Comparison of ENCODE assay signal across 8 cellular contexts in genomic region chr6:125791820-125792165, GRCh38. TPM values are rescaled to one million over a fixed set of nuclear protein-coding genes. Genes with fewer than 3 reads are reported as not detected.
DNase-seq lines count a peak whose midpoint lies in the region; ATAC-seq, FAIRE-seq and TF ChIP-seq lines count a peak whose summit lies in the region.

No MANE protein-coding gene starts in this region.

- H4K20me1 ChIP-seq in HepG2 (ENCODE audit: insufficient read depth, low read length), result no peaks in the 10 kb centered on the region

- H3K79me2 ChIP-seq in HepG2 (ENCODE audit: insufficient read depth, low read length), result peaks cover 28% of the 10 kb centered on the region

- peak overlapping the region; percentile 87 for H3K4me2 ChIP-seq in HepG2 (ENCODE audit: low read depth, low read length)

- BruUV-seq in HepG2 (replicated peaks; lab: Mats Ljungman, UMichigan), result no TSS peak

- H3K4me3 Mint-ChIP-seq in activated naive CD4-positive, alpha-beta T cell treated with anti-CD3 and anti-CD28 coated beads, Interleukin-2, amount 10 ng/mL, durations not matched to agents 7 days and 5 days, result peak overlapping the region; percentile 86

- no peak for DNase-seq in activated naive CD4-positive, alpha-beta T cell treated with anti-CD3 and anti-CD28 coated beads, Interleukin-2, amount 10 ng/mL, durations not matched to agents 7 days and 5 days
- no peak for DNase-seq in activated naive CD4-positive, alpha-beta T cell treated with Interleukin-2 at 50 U/mL for 16 hours
- DNase-seq in adrenal gland, result no peak
- no peak for DNase-seq in HepG2 (ENCODE audit: low spot score)
- DNase-seq in tibial nerve (ENCODE audit: low spot score in 2 of 2), result no peak
- no peak for DNase-seq in midbrain (lab: John Stamatoyannopoulos, UW)
- no peak for DNase-seq in NCI-H226

- POLR2A ChIA-PET in HepG2 (lab: Yijun Ruan, JAX), result interaction anchor here (2.2 to 4.0 kb wide), 5 partner anchors 11 to 491 kb away, joined by 8 to 107 read pairs (median 30); partner anchors contain the start of genes HDDC2, HINT3 and TRMT11

- TF ChIP-seq CTCF in adrenal gland (IDR thresholded peaks at IDR 0.05), result peak in 1 of 6 experiments; percentile 31
- no peak for TF ChIP-seq CTCF in HepG2 (CRISPR knock-in tag; IDR thresholded peaks at IDR 0.05)
- peak in 1 of 5 experiments; percentile 2 for TF ChIP-seq CTCF in tibial nerve (IDR thresholded peaks at IDR 0.05)

- TF ChIP-seq RAD21 in HepG2 (CRISPR knock-in tag; IDR thresholded peaks at IDR 0.05), result no peak

- FAIRE-seq in HepG2 (lab: Jason Lieb, UNC), result no peak

- no peaks in the 10 kb centered on the region for H3K9me3 Mint-ChIP-seq in activated naive CD4-positive, alpha-beta T cell treated with anti-CD3 and anti-CD28 coated beads, Interleukin-2, amount 10 ng/mL, durations not matched to agents 7 days and 5 days

- TF ChIP-seq POLR2A in adrenal gland (IDR thresholded peaks at IDR 0.05), result no peak
- TF ChIP-seq POLR2A in HepG2 (IDR thresholded peaks at IDR 0.05; ENCODE audit: insufficient read depth in 1 of 2, low read depth in 2 of 2, low read length in 2 of 2), result no peak
- TF ChIP-seq POLR2A in tibial nerve (IDR thresholded peaks at IDR 0.05), result no peak

- CTCF ChIA-PET in activated naive CD4-positive, alpha-beta T cell treated with anti-CD3 and anti-CD28 coated beads, Interleukin-2, amount 10 ng/mL, durations not matched to agents 7 days and 5 days (lab: Charles Lee), result interaction anchor here (0.6 to 7.0 kb wide), 24 partner anchors 10 to 640 kb away, joined by 3 to 140 read pairs (median 4); partner anchors contain the start of genes HINT3 and TRMT11
- CTCF ChIA-PET in HepG2 (lab: Yijun Ruan, JAX; ENCODE audit: low intra/inter-chr PET ratio, low total read pairs), result interaction anchor here (1.4 kb wide), 1 partner anchor 67 kb away, joined by 4 read pairs; no protein-coding TSS in a partner anchor

- peak overlapping the region; percentile 83; the same call in 1 of the 2 replicates for H3K9ac ChIP-seq in HepG2 (ENCODE audit: insufficient read depth, low read depth, low read length)

- H3K4me1 Mint-ChIP-seq in activated naive CD4-positive, alpha-beta T cell treated with anti-CD3 and anti-CD28 coated beads, Interleukin-2, amount 10 ng/mL, durations not matched to agents 7 days and 5 days, result peaks cover 53% of the 10 kb centered on the region

- H3K27me3 Mint-ChIP-seq in activated naive CD4-positive, alpha-beta T cell treated with anti-CD3 and anti-CD28 coated beads, Interleukin-2, amount 10 ng/mL, durations not matched to agents 7 days and 5 days, result no peaks in the 10 kb centered on the region

- peaks cover 19% of the 10 kb centered on the region for H3K36me3 Mint-ChIP-seq in activated naive CD4-positive, alpha-beta T cell treated with anti-CD3 and anti-CD28 coated beads, Interleukin-2, amount 10 ng/mL, durations not matched to agents 7 days and 5 days

- H3K36me3 ChIP-seq in adrenal gland (replicated peaks in 1 of 2) (no peaks in the 10 kb centered on the region), HepG2 (replicated peaks in 1 of 2; ENCODE audit: control insufficient read depth in 1 of 2, insufficient read depth in 2 of 2, low read length in 2 of 2) (no peaks in the 10 kb centered on the region), tibial nerve (peaks cover 0 to 2% (median 0%) of the 10 kb centered on the region in 3 donors)

- no peak overlapping the region for H2AFZ ChIP-seq in HepG2 (ENCODE audit: low read length)

- no peak for ATAC-seq in HepG2
- no peak for ATAC-seq in GM18517 (IDR thresholded peaks at IDR 0.05; ENCODE audit: unreplicated experiment)

- peaks cover 50 to 71% of the 10 kb centered on the region in 2 donors for H3K4me1 ChIP-seq in adrenal gland (replicated peaks in 1 of 2)
- H3K4me1 ChIP-seq in HepG2 (ENCODE audit: insufficient read depth, low read length), result peaks cover 47% of the 10 kb centered on the region
- peaks cover 0 to 67% (median 40%) of the 10 kb centered on the region in 4 donors for H3K4me1 ChIP-seq in tibial nerve

- H3K9me3 ChIP-seq in adrenal gland (replicated peaks in 1 of 3) (no peaks in the 10 kb centered on the region), HepG2 (ENCODE audit: low read length) (no peaks in the 10 kb centered on the region), tibial nerve (no peaks in the 10 kb centered on the region)

- H3K27ac Mint-ChIP-seq in activated naive CD4-positive, alpha-beta T cell treated with anti-CD3 and anti-CD28 coated beads, Interleukin-2, amount 10 ng/mL, durations not matched to agents 7 days and 5 days, result peak overlapping the region; percentile 88

- intact Hi-C loops in adrenal gland (cut with DNase I) (loop anchor here in 1 of 2 donors (5.0 kb wide), 1 partner anchor 61 kb away; no protein-coding TSS in a partner anchor), HepG2 (cut with micrococcal nuclease; ENCODE audit: unreplicated experiment) (loop anchor here (1.0 to 5.0 kb wide), 6 partner anchors 29 to 181 kb away; no protein-coding TSS in a partner anchor)

- H3K27me3 ChIP-seq in adrenal gland (no peaks in the 10 kb centered on the region), HepG2 (ENCODE audit: control insufficient read depth in 1 of 2, insufficient read depth in 2 of 2, low read length in 2 of 2) (no peaks in the 10 kb centered on the region; a peak in 2 of 5 replicates), tibial nerve (no peaks in the 10 kb centered on the region)

- TF ChIP-seq EP300 in HepG2 (IDR thresholded peaks at IDR 0.05; ENCODE audit: low read depth in 2 of 2, low read length in 2 of 2) (no peak), HepG2 (CRISPR knock-in tag; IDR thresholded peaks at IDR 0.05; ENCODE audit: borderline replicate concordance) (no peak), tibial nerve (IDR thresholded peaks at IDR 0.05) (no peak)

- peak overlapping the region; percentile 27 to 99 (median 95) for H3K27ac ChIP-seq in adrenal gland
- no peak overlapping the region for H3K27ac ChIP-seq in HepG2 (ENCODE audit: extremely low read length, insufficient read depth, low read length)
- peak overlapping the region; percentile 95 to 99 (median 97) for H3K27ac ChIP-seq in tibial nerve

- in situ Hi-C loops in HepG2 (cut with HindIII; ENCODE audit: extremely low pct_ligation_motif_present, low pct_unique_long_range_greater_than_20kb), result loop anchor here (5.0 kb wide), 1 partner anchor 161 kb away; no protein-coding TSS in a partner anchor

- H3K4me3 ChIP-seq in adrenal gland, result peak overlapping the region in 2 of 4 donors; percentile 94 to 96
- H3K4me3 ChIP-seq in HepG2 (replicated peaks in 1 of 3; ENCODE audit: insufficient read depth in 1 of 3, low read depth in 2 of 3, low read length in 3 of 3), result peak overlapping the region; percentile 90 to 97 (median 94)
- H3K4me3 ChIP-seq in tibial nerve, result peak overlapping the region; percentile 77 to 94 (median 88)

RNA-seq across cellular contexts. Expression of gene NCOA7, which starts 1.0 kb away (rescaled TPM):
- total RNA-seq in adrenal gland, result 100 to 1,000 TPM in 4 of 8 donors, 10 to 100 TPM in 4; 51.2 to 180 (median 95.1) TPM
- 10 to 100 TPM; 24.5 to 77.9 (median 53.0) TPM for polyA plus RNA-seq in adrenal gland
- total RNA-seq in HepG2 (2016; rRNA removed; fragmentation: Illumina TruSeq; extraction: Trizol), result 13.6 and 24.3 TPM in 2 replicates
- 2.1 and 2.2 TPM in 2 replicates for total RNA-seq in HepG2 (2016; cell fraction: cytosol; rRNA removed; fragmentation: Illumina TruSeq; extraction: Trizol; ENCODE audit: low read depth)
- total RNA-seq in HepG2 (2016; cell fraction: insoluble cytoplasmic fraction; rRNA removed; fragmentation: Illumina TruSeq; extraction: Trizol), result 14.1 and 25.5 TPM in 2 replicates
- total RNA-seq in HepG2 (2016; cell fraction: membrane; rRNA removed; fragmentation: Illumina TruSeq; extraction: Trizol), result 5.1 and 5.6 TPM in 2 replicates
- 15.2 and 17.1 TPM in 2 replicates for total RNA-seq in HepG2 (2016; cell fraction: nucleus; rRNA removed; fragmentation: Illumina TruSeq; extraction: Trizol)
- 18.7 and 20.8 TPM in 2 replicates for polyA plus RNA-seq in HepG2 (2011; rRNA removed)
- polyA plus RNA-seq in HepG2 (2011; cell fraction: cytosol; rRNA removed), result 14.9 and 15.1 TPM in 2 replicates
- polyA plus RNA-seq in HepG2 (2011; cell fraction: nucleus; rRNA removed), result 10.3 and 11.5 TPM in 2 replicates
- 12.9 and 15.2 TPM in 2 replicates for polyA plus RNA-seq in HepG2 (2012)
- 0.77 and 0.88 TPM in 2 replicates for polyA plus RNA-seq in HepG2 (2016; cell fraction: cytosol; fragmentation: Illumina TruSeq; extraction: Trizol; ENCODE audit: low read depth)
- polyA plus RNA-seq in HepG2 (2016; cell fraction: insoluble cytoplasmic fraction; fragmentation: Illumina TruSeq; extraction: Trizol; ENCODE audit: low read depth), result 18.7 and 19.3 TPM in 2 replicates
- polyA plus RNA-seq in HepG2 (2016; cell fraction: membrane; fragmentation: Illumina TruSeq; extraction: Trizol; ENCODE audit: low read depth), result 3.2 and 3.7 TPM in 2 replicates
- 21.0 and 23.4 TPM in 2 replicates for polyA plus RNA-seq in HepG2 (2016; cell fraction: nucleus; fragmentation: Illumina TruSeq; extraction: Trizol; ENCODE audit: insufficient read depth, low read depth)
- 42.4 and 115 TPM in 2 replicates for polyA minus RNA-seq in HepG2 (2011; rRNA and poly(A)+ RNA removed; ENCODE audit: low replicate concordance)
- polyA minus RNA-seq in HepG2 (2011; cell fraction: cytosol; rRNA and poly(A)+ RNA removed), result 19.9 and 21.1 TPM in 2 replicates
- polyA minus RNA-seq in HepG2 (2011; cell fraction: nucleus; rRNA and poly(A)+ RNA removed), result 29.4 and 39.5 TPM in 2 replicates
- 10 to 100 TPM; 38.7 to 86.7 (median 59.7) TPM for total RNA-seq in tibial nerve

RNA-seq across cellular contexts. Expression of gene HEY2, which starts 42.4 kb away (rescaled TPM):
- total RNA-seq in adrenal gland (1 to 10 TPM in 5 of 8 donors, under 1 TPM in 2, not detected in 1; 0.60 to 1.8 (median 1.0) TPM), HepG2 (2016; rRNA removed; fragmentation: Illumina TruSeq; extraction: Trizol) (0.04 TPM in 1 of 2 replicates, not detected in the other), tibial nerve (1 to 10 TPM; 1.5 to 7.3 (median 4.3) TPM)
- polyA plus RNA-seq in adrenal gland (1 to 10 TPM in 2 of 3 donors, under 1 TPM in 1; 0.46 to 2.1 (median 1.4) TPM), HepG2 (2011; rRNA removed) (0.04 and 0.05 TPM in 2 replicates)
- total RNA-seq in HepG2 (2016; cell fraction: cytosol; rRNA removed; fragmentation: Illumina TruSeq; extraction: Trizol; ENCODE audit: low read depth), result not detected in 2 replicates
- 0.04 and 0.07 TPM in 2 replicates for total RNA-seq in HepG2 (2016; cell fraction: insoluble cytoplasmic fraction; rRNA removed; fragmentation: Illumina TruSeq; extraction: Trizol)
- total RNA-seq in HepG2 (2016; cell fraction: membrane; rRNA removed; fragmentation: Illumina TruSeq; extraction: Trizol), result 0.07 and 0.09 TPM in 2 replicates
- total RNA-seq in HepG2 (2016; cell fraction: nucleus; rRNA removed; fragmentation: Illumina TruSeq; extraction: Trizol), result not detected in 2 replicates
- polyA plus RNA-seq in HepG2 (2011; cell fraction: cytosol; rRNA removed), result 0.01 and 0.03 TPM in 2 replicates
- 0.07 TPM in 1 of 2 replicates, not detected in the other for polyA plus RNA-seq in HepG2 (2011; cell fraction: nucleus; rRNA removed)
- not detected in 2 replicates for polyA plus RNA-seq in HepG2 (2012)
- polyA plus RNA-seq in HepG2 (2016; cell fraction: cytosol; fragmentation: Illumina TruSeq; extraction: Trizol; ENCODE audit: low read depth), result 0.05 and 0.09 TPM in 2 replicates
- 0.12 TPM in 1 of 2 replicates, not detected in the other for polyA plus RNA-seq in HepG2 (2016; cell fraction: insoluble cytoplasmic fraction; fragmentation: Illumina TruSeq; extraction: Trizol; ENCODE audit: low read depth)
- polyA plus RNA-seq in HepG2 (2016; cell fraction: membrane; fragmentation: Illumina TruSeq; extraction: Trizol; ENCODE audit: low read depth), result 0.06 TPM in 1 of 2 replicates, not detected in the other
- not detected in 2 replicates for polyA plus RNA-seq in HepG2 (2016; cell fraction: nucleus; fragmentation: Illumina TruSeq; extraction: Trizol; ENCODE audit: insufficient read depth, low read depth)
- polyA minus RNA-seq in HepG2 (2011; rRNA and poly(A)+ RNA removed; ENCODE audit: low replicate concordance), result 0.37 TPM in 1 of 2 replicates, not detected in the other
- polyA minus RNA-seq in HepG2 (2011; cell fraction: cytosol; rRNA and poly(A)+ RNA removed), result not detected in 2 replicates
- polyA minus RNA-seq in HepG2 (2011; cell fraction: nucleus; rRNA and poly(A)+ RNA removed), result not detected in 2 replicates
